In genomic region chr4:76782837-76783236, GRCh38 we compare ENCODE assay signal across 12 cellular contexts.
A peak's percentile ranks its signal among the peaks of the same experiment; 100 is the strongest.
DNase-seq lines count a peak whose midpoint lies in the region; ATAC-seq lines count a peak whose summit lies in the region.
"Had no signal": no experiment of that assay in that cellular context is flagged by ENCODE, and none has a peak within 500 bp of the region (broad histone marks: within the 10 kb centered on the region; RNA-seq: fewer than 3 reads in every experiment).

No MANE protein-coding gene starts in this region.

- DNase-seq in EH (ENCODE audit: low read depth) (peak; percentile 91), NCI-H226 (peak; percentile 41), dedifferentiated amniotic fluid mesenchymal stem cell (ENCODE audit: extremely low spot score) (peak; percentile 78), myocyte (ENCODE audit: low read depth) (peak; percentile 73), CD1c-positive myeloid dendritic cell (ENCODE audit: extremely low spot score) (no peak), 8988T (no peak)
- no peak for DNase-seq in stimulated activated naive CD4-positive, alpha-beta T cell (lab: John Stamatoyannopoulos, UW)
- DNase-seq: activated CD8-positive, alpha-beta T cell treated with anti-CD3 and anti-CD28 coated beads, Interleukin-2, amount 10 ng/mL, durations not matched to agents 7 days and 5 days; activated naive CD4-positive, alpha-beta T cell treated with Interleukin-2 at 50 U/mL for 16 hours; dorsolateral prefrontal cortex; NCI-H1694 treated with DMSO at 0.1 percent for 48 hours had no signal

- ATAC-seq in GM19452 (IDR thresholded peaks at IDR 0.05; ENCODE audit: unreplicated experiment), result no peak
- ATAC-seq: activated CD8-positive, alpha-beta T cell treated with anti-CD3 and anti-CD28 coated beads, Interleukin-2, amount 10 ng/mL, durations not matched to agents 7 days and 5 days had no signal

Comparison
In these comparisons a context has a peak if more than half of its experiments do, and no peak if none do; other contexts are left out.
1. DNase-seq: peak in EH (single experiment), NCI-H226 (single experiment), dedifferentiated amniotic fluid mesenchymal stem cell (single experiment) and myocyte (single experiment); none in CD1c-positive myeloid dendritic cell (single experiment), 8988T (single experiment) and stimulated activated naive CD4-positive, alpha-beta T cell (0 of 6).